ENCODE assay signal across 23 cellular contexts in genomic region chr4:178242655-178243054, GRCh38.
"Had no signal": no experiment of that assay in that cellular context is flagged by ENCODE, and none has a peak within 500 bp of the region (broad histone marks: within the 10 kb centered on the region; RNA-seq: fewer than 3 reads in every experiment).

No MANE protein-coding gene starts in this region.

- ATAC-seq: gastrocnemius medialis; left lung; naive thymus-derived CD4-positive, alpha-beta T cell; stimulated activated memory B cell treated with anti-CD40 and anti-IgM and Interleukin-4, amounts not matched to agents 10 μg/mL and 1 μg/mL and 100 μg/mL, for 72 hours; stimulated activated naive CD8-positive, alpha-beta T cell treated with anti-CD3 and anti-CD28 coated beads, Interleukin-15, Interleukin-2, amounts not matched to agents 100 U/mL and 50 U/mL, for 24 hours had no signal

- H3K4me3 ChIP-seq: dorsolateral prefrontal cortex, gastrocnemius medialis, left lung, neural progenitor cell, prostate gland, right atrium auricular region, sigmoid colon, testis, tibial artery, uterus had no signal

- H3K27me3 ChIP-seq: dorsolateral prefrontal cortex, gastrocnemius medialis, left lung, neural progenitor cell, right atrium auricular region, sigmoid colon, testis, tibial artery, uterus had no signal

- DNase-seq: dorsolateral prefrontal cortex; effector CD4-positive, alpha-beta T cell; gastrocnemius medialis; head of caudate nucleus; mammary epithelial cell; mesendoderm; midbrain; naive thymus-derived CD4-positive, alpha-beta T cell; sigmoid colon; stimulated activated CD4-positive, alpha-beta T cell treated with anti-CD3 and anti-CD28 coated beads, Interleukin-2, amount 100 ng/mL, for 24 hours; stimulated activated CD4-positive, alpha-beta T cell treated with anti-CD3 and anti-CD28 coated beads, Interleukin-4, amount 100 ng/mL, for 24 hours; stimulated activated naive CD8-positive, alpha-beta T cell treated with anti-CD3 and anti-CD28 coated beads, Interleukin-15, Interleukin-2, amounts not matched to agents 100 U/mL and 50 U/mL, for 24 hours; substantia nigra; testis; tibial artery; uterus had no signal

- H3K36me3 ChIP-seq: gastrocnemius medialis, left lung, neural progenitor cell, prostate gland, right atrium auricular region, sigmoid colon, tibial artery, uterus had no signal

- H3K9me3 ChIP-seq: gastrocnemius medialis, prostate gland, right atrium auricular region, testis, uterus had no signal

- H3K27ac ChIP-seq: dorsolateral prefrontal cortex, gastrocnemius medialis, left lung, neural progenitor cell, prostate gland, right atrium auricular region, sigmoid colon, testis, tibial artery, uterus had no signal

- FAIRE-seq: colon, keratinocyte had no signal

- H3K9ac ChIP-seq: neural progenitor cell had no signal

- H3K4me1 ChIP-seq: gastrocnemius medialis, left lung, neural progenitor cell, prostate gland, right atrium auricular region, sigmoid colon, testis, tibial artery, uterus had no signal
